ENCODE assay signal across 8 cellular contexts in genomic region chr2:239882335-239882734, GRCh38.
A peak's percentile ranks its signal among the peaks of the same experiment; 100 is the strongest.
DNase-seq lines count a peak whose midpoint lies in the region; ATAC-seq, FAIRE-seq and TF ChIP-seq lines count a peak whose summit lies in the region.

No MANE protein-coding gene starts in this region.

- peak; percentile 77 for TF ChIP-seq RAD21 in HCT116 (IDR thresholded peaks at IDR 0.05; ENCODE audit: low read depth)
- peak in 1 of 2 experiments; percentile 34; a peak in 2 of 4 replicates for TF ChIP-seq RAD21 in K562 (CRISPR knock-in tag; conservative IDR thresholded peaks at IDR 0.05 in 1 of 2, IDR thresholded peaks at IDR 0.05 in 1 of 2)

- POLR2A ChIA-PET in HCT116 (lab: Charles Lee) (no interaction called here), K562 (lab: Yijun Ruan, JAX) (no interaction called here)

- 50% methylated on average over 2 of the region's 5 CpGs for whole genome bisulfite sequencing in K562 (ENCODE audit: insufficient coverage, low coverage, missing lambda C conversion rate)

- H3K27ac ChIP-seq in HCT116 (ENCODE audit: low read depth, low read length) (no peak overlapping the region), K562 (ENCODE audit: extremely low read depth, low read depth, low read length) (no peak overlapping the region), kidney (ENCODE audit: low read depth in 2 of 2, low read length in 2 of 2) (no peak overlapping the region)

- peak overlapping the region; percentile 75 for H3K27ac Mint-ChIP-seq in T-helper 17 cell

- in situ Hi-C loops in K562 (cut with MboI) = no loop called here

- intact Hi-C loops in HCT116 (cut with micrococcal nuclease) (loop anchor here (1.0 to 5.0 kb wide), 3 partner anchors 58 to 615 kb away; no protein-coding TSS in a partner anchor), K562 (cut with micrococcal nuclease) (no loop called here), kidney (cut with DNase I) (no loop called here)

- no peaks in the 10 kb centered on the region for H3K36me3 Mint-ChIP-seq in T-helper 17 cell (ENCODE audit: low read depth)

- FAIRE-seq in K562 (lab: Jason Lieb, UNC) (peak; percentile 78), kidney (lab: Jason Lieb, UNC) (no peak)

- peak; percentile 57 to 77 (median 72); a peak in 5 of 6 replicates for TF ChIP-seq CTCF in HCT116 (IDR thresholded peaks at IDR 0.05 in 2 of 3, conservative IDR thresholded peaks at IDR 0.05 in 1 of 3; ENCODE audit: borderline replicate concordance in 1 of 3, insufficient read depth in 1 of 3, low read depth in 2 of 3, low read length in 2 of 3)
- TF ChIP-seq CTCF in K562 (IDR thresholded peaks at IDR 0.05 in 2 of 3, conservative IDR thresholded peaks at IDR 0.05 in 1 of 3; ENCODE audit: insufficient read depth in 2 of 3, low read depth in 1 of 3, low read length in 3 of 3) = peak; percentile 36 to 45 (median 42); a peak in 4 of 6 replicates
- TF ChIP-seq CTCF in kidney (IDR thresholded peaks at IDR 0.05; ENCODE audit: borderline replicate concordance, extremely low read depth, insufficient read depth) = peak; percentile 64

- no peak for TF ChIP-seq EP300 in K562 (IDR thresholded peaks at IDR 0.05; ENCODE audit: low read length)

- H3K36me3 ChIP-seq in HCT116 (ENCODE audit: control insufficient read depth in 1 of 2, insufficient read depth in 2 of 2, low read length in 2 of 2) = no peaks in the 10 kb centered on the region
- no peaks in the 10 kb centered on the region for H3K36me3 ChIP-seq in K562 (ENCODE audit: control insufficient read depth, insufficient read depth, low read length)
- no peaks in the 10 kb centered on the region for H3K36me3 ChIP-seq in kidney (ENCODE audit: control insufficient read depth in 1 of 2, insufficient read depth in 2 of 2, low read length in 2 of 2)

- no peaks in the 10 kb centered on the region for H4K20me1 ChIP-seq in HCT116 (ENCODE audit: insufficient read depth)
- H4K20me1 ChIP-seq in K562 (replicated peaks; ENCODE audit: control insufficient read depth, insufficient read depth, low read length) = no peaks in the 10 kb centered on the region

- RAD21 ChIA-PET in HCT116 (lab: Charles Lee; ENCODE audit: low non-redundant PET in 1 of 2, low total read pairs in 2 of 2, uncharacterized antibody in 2 of 2, unreplicated experiment in 2 of 2) = no interaction called here

- peaks cover 13% of the 10 kb centered on the region for H3K4me1 Mint-ChIP-seq in T-helper 17 cell

- peaks cover 4% of the 10 kb centered on the region for H3K27me3 Mint-ChIP-seq in T-helper 17 cell

- DNase-seq in AG20443 (ENCODE audit: low spot score) (peak; percentile 45), HCT116 (ENCODE audit: low read depth, low spot score) (peak; percentile 55), T-helper 17 cell (peak; percentile 24 to 59 (median 37)), K562 (ENCODE audit: extremely low read depth in 1 of 4, low spot score in 3 of 4) (peak; percentile 14 to 25 (median 18)), kidney (no peak), GF-D8 (lab: John Stamatoyannopoulos, UW) (no peak)
- DNase-seq in stimulated activated CD4-positive, alpha-beta T cell treated with anti-CD3 and anti-CD28 coated beads, Interleukin-4, amount 100 ng/mL, for 24 hours = peak; percentile 65

- H3K9me2 ChIP-seq in HCT116 (ENCODE audit: insufficient read depth) = no peaks in the 10 kb centered on the region

- H3K9ac ChIP-seq in HCT116 (ENCODE audit: low read length) (no peak overlapping the region), K562 (ENCODE audit: insufficient read depth in 1 of 2, low read depth in 2 of 2, low read length in 2 of 2) (no peak overlapping the region), kidney (ENCODE audit: low read length in 2 of 2) (no peak overlapping the region)

- H3K9me1 ChIP-seq in K562 (ENCODE audit: control insufficient read depth, insufficient read depth, low read length) = no peaks in the 10 kb centered on the region

- CTCF ChIA-PET in HCT116 (lab: Charles Lee) (no interaction called here), K562 (lab: Yijun Ruan, JAX; ENCODE audit: low intra/inter-chr PET ratio) (no interaction called here)

- no peaks in the 10 kb centered on the region for H3K27me3 ChIP-seq in HCT116 (ENCODE audit: insufficient read depth, low read length)
- no peaks in the 10 kb centered on the region for H3K27me3 ChIP-seq in K562 (ENCODE audit: control insufficient read depth in 2 of 2, insufficient read depth in 2 of 2, low read length in 2 of 2)

- peaks cover 7% of the 10 kb centered on the region in 2 experiments; a peak in 2 of 4 replicates for H3K9me3 ChIP-seq in HCT116 (ENCODE audit: control insufficient read depth in 1 of 2, insufficient read depth in 1 of 2, low read depth in 1 of 2, low read length in 2 of 2)
- H3K9me3 ChIP-seq in T-helper 17 cell (ENCODE audit: control insufficient read depth, low read length, poor library complexity, severe bottlenecking) = peaks cover 5% of the 10 kb centered on the region
- peaks cover 3% of the 10 kb centered on the region; the same call in 1 of the 2 replicates for H3K9me3 ChIP-seq in K562 (replicated peaks; ENCODE audit: control insufficient read depth, insufficient read depth, low read depth, low read length)
- H3K9me3 ChIP-seq in kidney (ENCODE audit: control insufficient read depth in 1 of 2, low read length in 2 of 2) = peaks cover 5 to 24% of the 10 kb centered on the region in 2 donors

- TF ChIP-seq POLR2A in HCT116 (IDR thresholded peaks at IDR 0.05; ENCODE audit: borderline replicate concordance, extremely low read depth, insufficient read depth, insufficient read length) = no peak
- TF ChIP-seq POLR2A in K562 (conservative IDR thresholded peaks at IDR 0.05) = no peak

- H3K4me1 ChIP-seq in HCT116 (ENCODE audit: control insufficient read depth in 1 of 2, insufficient read depth in 2 of 2, low read length in 2 of 2) (no peaks in the 10 kb centered on the region), K562 (replicated peaks in 1 of 2; ENCODE audit: control insufficient read depth in 2 of 2, insufficient read depth in 2 of 2, low read length in 2 of 2) (no peaks in the 10 kb centered on the region), kidney (ENCODE audit: control insufficient read depth in 1 of 2, insufficient read depth in 1 of 2, low read depth in 1 of 2, low read length in 2 of 2) (peaks cover 5 to 14% of the 10 kb centered on the region in 2 donors)

- H2AFZ ChIP-seq in HCT116 (ENCODE audit: low read depth, low read length, poor library complexity, severe bottlenecking) (no peak overlapping the region), K562 (ENCODE audit: low read depth, low read length) (no peak overlapping the region)

- no TSS peak for BruUV-seq in HCT116 (replicated peaks; lab: Mats Ljungman, UMichigan)
- no TSS peak for BruUV-seq in K562 (replicated peaks; lab: Mats Ljungman, UMichigan)

- no peak overlapping the region for H3K4me3 Mint-ChIP-seq in T-helper 17 cell

- peak; percentile 97 for ATAC-seq in HCT116
- ATAC-seq in T-helper 17 cell = peak; percentile 68
- ATAC-seq in K562 = peak; percentile 68; the same call in 2 of the 3 replicates
- no peak for ATAC-seq in HG03159 (IDR thresholded peaks at IDR 0.05; ENCODE audit: unreplicated experiment)

- no peaks in the 10 kb centered on the region for H3K79me2 ChIP-seq in HCT116 (ENCODE audit: insufficient read depth, low read length)
- H3K79me2 ChIP-seq in K562 (ENCODE audit: control insufficient read depth, insufficient read depth, low read length) = no peaks in the 10 kb centered on the region

- no peak overlapping the region for H3K4me2 ChIP-seq in HCT116 (ENCODE audit: low read length)
- H3K4me2 ChIP-seq in K562 (ENCODE audit: insufficient read depth, low read length) = no peak overlapping the region

- H3K4me3 ChIP-seq in HCT116 (replicated peaks in 1 of 2; ENCODE audit: low read depth in 1 of 2, low read length in 2 of 2) (no peak overlapping the region), K562 (no peak overlapping the region), kidney (ENCODE audit: low read length in 2 of 2) (no peak overlapping the region)

TF ChIP-seq in HCT116, 20 proteins besides CTCF, POLR2A, EP300 and RAD21 (continues in another document):
- no peak for TF ChIP-seq ZFX (IDR thresholded peaks at IDR 0.05)
- no peak for TF ChIP-seq MAX (IDR thresholded peaks at IDR 0.05)
- no peak for TF ChIP-seq EZH2phosphoT487 (IDR thresholded peaks at IDR 0.05; ENCODE audit: borderline replicate concordance)
- no peak for TF ChIP-seq SIN3A (IDR thresholded peaks at IDR 0.05; ENCODE audit: low read depth)
- no peak for TF ChIP-seq EGR1 (IDR thresholded peaks at IDR 0.05; ENCODE audit: low read depth)
- no peak for TF ChIP-seq FOSL1 (IDR thresholded peaks at IDR 0.05; ENCODE audit: low read depth)
- no peak for TF ChIP-seq TCF7L2 (IDR thresholded peaks at IDR 0.05; ENCODE audit: borderline replicate concordance, extremely low read depth, insufficient read depth, insufficient read length)
- TF ChIP-seq YY1 (IDR thresholded peaks at IDR 0.05; ENCODE audit: extremely low read depth, insufficient replicate concordance, low read depth, low read length) = no peak
- no peak for TF ChIP-seq CBX3 (IDR thresholded peaks at IDR 0.05; ENCODE audit: low read depth)
- TF ChIP-seq EZH2 (IDR thresholded peaks at IDR 0.05) = no peak

TF ChIP-seq in K562, 482 proteins besides CTCF, POLR2A, EP300 and RAD21:
- TF ChIP-seq MBD1 (CRISPR knock-in tag; IDR thresholded peaks at IDR 0.05) (no peak), SAFB (IDR thresholded peaks at IDR 0.05; ENCODE audit: borderline replicate concordance, low read depth, low read length) (no peak), NFE2L1 (tag; IDR thresholded peaks at IDR 0.05; ENCODE audit: borderline replicate concordance, low read depth) (no peak), SMC3 (conservative IDR thresholded peaks at IDR 0.05; ENCODE audit: insufficient read depth, low read depth, low read length) (peak; percentile 41), SIN3A (IDR thresholded peaks at IDR 0.05; ENCODE audit: borderline replicate concordance in 2 of 2, control insufficient read depth in 1 of 2, low read depth in 2 of 2, low read length in 2 of 2) (no peak)

Comparison
In these comparisons a context has a peak if more than half of its experiments do, and no peak if none do; other contexts are left out.
1. DNase-seq: peak in AG20443 (single experiment), HCT116 (single experiment), T-helper 17 cell (3 of 3), K562 (4 of 4) and stimulated activated CD4-positive, alpha-beta T cell treated with anti-CD3 and anti-CD28 coated beads, Interleukin-4, amount 100 ng/mL, for 24 hours (single experiment); none in kidney (single experiment) and GF-D8 (single experiment).
2. Peak in every context shown above with its lines, with median percentiles within 50 percentile points of each other: CTCF ChIP-seq.